ENCODE assay signal across 7 cellular contexts in genomic region chr11:31455177-31455576, GRCh38.
"Had no signal": no experiment of that assay in that cellular context is flagged by ENCODE, and none has a peak within 500 bp of the region (broad histone marks: within the 10 kb centered on the region; RNA-seq: fewer than 3 reads in every experiment).

No MANE protein-coding gene starts in this region.

- FAIRE-seq: H1, H54, HTR-8/SVneo had no signal

- H2AFZ ChIP-seq: GM23338 had no signal

- H3K4me3 ChIP-seq: GM23338 had no signal

- ATAC-seq: GM23338 had no signal

- DNase-seq: H9, HCEC 1CT, KG1 had no signal

- H3K4me2 ChIP-seq: GM23338 had no signal
